Comparison of ENCODE assay signal across 15 cellular contexts in the genomic region with DNA sequence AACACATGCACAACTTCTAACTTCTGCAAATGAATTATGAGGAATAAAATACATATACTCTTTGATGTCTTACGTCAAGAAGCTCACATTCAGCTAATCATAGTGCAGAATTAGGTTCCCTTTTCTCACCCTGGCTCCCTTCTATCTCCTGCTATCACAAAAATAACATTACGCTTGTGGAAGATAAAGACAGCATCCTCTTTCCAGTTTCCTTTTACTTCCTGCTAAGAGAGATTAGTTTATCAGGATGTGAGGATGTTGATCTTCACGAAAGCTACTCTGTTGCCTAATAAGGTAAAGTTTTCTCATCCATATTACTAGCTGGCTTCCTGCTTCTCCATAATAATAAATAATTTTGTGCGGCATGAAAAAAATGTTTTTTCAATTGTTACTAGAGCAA.
"Had no signal": no experiment of that assay in that cellular context is flagged by ENCODE, and none has a peak within 500 bp of the region (broad histone marks: within the 10 kb centered on the region; RNA-seq: fewer than 3 reads in every experiment).

No MANE protein-coding gene starts in this region.

- H3K27me3 ChIP-seq: ascending aorta, colonic mucosa, SJCRH30, suprapubic skin had no signal

- H3K9me3 Mint-ChIP-seq: activated CD4-positive, alpha-beta memory T cell treated with anti-CD3 and anti-CD28 coated beads, Interleukin-2, amount 10 ng/mL, durations not matched to agents 7 days and 5 days; T-helper 1 cell treated with Interleukin-12 subunit alpha and Interleukin-12 subunit beta and Interleukin-4 antibody, amounts not matched to agents 30 μg/mL and 1 μg/mL, for 36 hours had no signal

- DNase-seq: activated CD4-positive, alpha-beta memory T cell treated with anti-CD3 and anti-CD28 coated beads, Interleukin-2, amount 10 ng/mL, durations not matched to agents 7 days and 5 days; activated CD4-positive, alpha-beta T cell treated with anti-CD3 and anti-CD28 coated beads for 1 hour; activated naive CD8-positive, alpha-beta T cell treated with anti-CD3 and anti-CD28 coated beads, Interleukin-2, amount 10 ng/mL, durations not matched to agents 7 days and 5 days; colonic mucosa; effector memory CD4-positive, alpha-beta T cell; hippocampal formation; mammary epithelial cell; SJCRH30; stimulated activated CD4-positive, alpha-beta T cell treated with anti-CD3 and anti-CD28 coated beads, Interleukin-4, amount 100 ng/mL, for 1 hour; stimulated activated CD8-positive, alpha-beta memory T cell treated with anti-CD3 and anti-CD28 coated beads, Interleukin-4, amount 100 ng/mL, for 48 hours; stimulated activated naive CD8-positive, alpha-beta T cell treated with anti-CD3 and anti-CD28 coated beads, Interleukin-15, Interleukin-2, amounts not matched to agents 100 U/mL and 50 U/mL, for 24 hours had no signal

- H3K4me3 Mint-ChIP-seq: activated CD4-positive, alpha-beta memory T cell treated with anti-CD3 and anti-CD28 coated beads, Interleukin-2, amount 10 ng/mL, durations not matched to agents 7 days and 5 days; activated naive CD8-positive, alpha-beta T cell treated with anti-CD3 and anti-CD28 coated beads, Interleukin-2, amount 10 ng/mL, durations not matched to agents 7 days and 5 days; T-helper 1 cell treated with Interleukin-12 subunit alpha and Interleukin-12 subunit beta and Interleukin-4 antibody, amounts not matched to agents 30 μg/mL and 1 μg/mL, for 36 hours; type B pancreatic cell had no signal

- H3K36me3 ChIP-seq: ascending aorta, colonic mucosa, SJCRH30, suprapubic skin had no signal

- ATAC-seq: stimulated activated naive CD8-positive, alpha-beta T cell treated with anti-CD3 and anti-CD28 coated beads, Interleukin-15, Interleukin-2, amounts not matched to agents 100 U/mL and 50 U/mL, for 24 hours had no signal

- H3K36me3 Mint-ChIP-seq: type B pancreatic cell had no signal

- H3K9me3 ChIP-seq: ascending aorta, colonic mucosa, SJCRH30, suprapubic skin had no signal

- H3K27ac Mint-ChIP-seq: activated CD4-positive, alpha-beta memory T cell treated with anti-CD3 and anti-CD28 coated beads, Interleukin-2, amount 10 ng/mL, durations not matched to agents 7 days and 5 days; activated naive CD8-positive, alpha-beta T cell treated with anti-CD3 and anti-CD28 coated beads, Interleukin-2, amount 10 ng/mL, durations not matched to agents 7 days and 5 days; T-helper 1 cell treated with Interleukin-12 subunit alpha and Interleukin-12 subunit beta and Interleukin-4 antibody, amounts not matched to agents 30 μg/mL and 1 μg/mL, for 36 hours; type B pancreatic cell had no signal

- H3K4me3 ChIP-seq: ascending aorta, colonic mucosa, SJCRH30, suprapubic skin had no signal

- H3K4me1 ChIP-seq: ascending aorta, colonic mucosa, SJCRH30 had no signal

- H3K27me3 Mint-ChIP-seq: activated CD4-positive, alpha-beta memory T cell treated with anti-CD3 and anti-CD28 coated beads, Interleukin-2, amount 10 ng/mL, durations not matched to agents 7 days and 5 days; activated naive CD8-positive, alpha-beta T cell treated with anti-CD3 and anti-CD28 coated beads, Interleukin-2, amount 10 ng/mL, durations not matched to agents 7 days and 5 days; type B pancreatic cell had no signal

- H3K27ac ChIP-seq: ascending aorta, colonic mucosa, SJCRH30, suprapubic skin had no signal
